Comparison of ENCODE assay signal across 26 cellular contexts in genomic region chr2:44459754-44460153, GRCh38.
"Had no signal": no experiment of that assay in that cellular context is flagged by ENCODE, and none has a peak within 500 bp of the region (broad histone marks: within the 10 kb centered on the region; RNA-seq: fewer than 3 reads in every experiment).

No MANE protein-coding gene starts in this region.

- H3K27ac Mint-ChIP-seq: activated B cell treated with CpG ODN at 0.5 μM for 24 hours; activated CD4-positive, alpha-beta T cell treated with anti-CD3 and anti-CD28 coated beads for 36 hours; activated naive CD4-positive, alpha-beta T cell treated with anti-CD3 and anti-CD28 coated beads, Interleukin-2, amount 50 U/mL, for 72 hours; activated T-cell treated with anti-CD3 and anti-CD28 coated beads, Interleukin-2, amount 50 U/mL, for 24 hours; activated T-helper 17 cell treated with anti-CD3 and anti-CD28 coated beads, Interleukin-2, amount 50 U/mL, for 72 hours; dendritic cell treated with granulocyte-macrophage colony-stimulating factor and Interleukin-4, amounts not matched to agents 40 ng/mL and 50 ng/mL, for 4 days; immature natural killer cell; natural killer cell; progenitor cell of endocrine pancreas; type B pancreatic cell had no signal

- H3K36me3 Mint-ChIP-seq: type B pancreatic cell had no signal

- H3K27me3 ChIP-seq: brain microvascular endothelial cell, foreskin keratinocyte, left lung, vagina had no signal

- ATAC-seq: activated CD4-positive, alpha-beta T cell treated with anti-CD3 and anti-CD28 coated beads for 36 hours; activated naive CD4-positive, alpha-beta T cell treated with anti-CD3 and anti-CD28 coated beads, Interleukin-2, amount 50 U/mL, for 72 hours; activated T-helper 17 cell treated with anti-CD3 and anti-CD28 coated beads, Interleukin-2, amount 50 U/mL, for 72 hours; foreskin keratinocyte; left lung; natural killer cell had no signal

- H3K36me3 ChIP-seq: brain microvascular endothelial cell, left lung, thoracic aorta, vagina had no signal

- DNase-seq: activated B cell treated with CpG ODN at 0.5 μM for 24 hours; activated CD4-positive, alpha-beta T cell treated with anti-CD3 and anti-CD28 coated beads for 36 hours; activated CD4-positive, alpha-beta T cell treated with anti-CD3 and anti-CD28 coated beads, Interleukin-2, amount 50 U/mL, for 4 hours; activated CD8-positive, alpha-beta memory T cell treated with anti-CD3 and anti-CD28 coated beads for 24 hours; activated CD8-positive, alpha-beta memory T cell treated with anti-CD3 and anti-CD28 coated beads, Interleukin-2, amount 50 U/mL, for 4 hours; activated T-cell treated with anti-CD3 and anti-CD28 coated beads, Interleukin-2, amount 50 U/mL, for 24 hours; aorta; brain microvascular endothelial cell; effector CD4-positive, alpha-beta T cell; erythroblast; foreskin keratinocyte; immature natural killer cell; kidney glomerular epithelial cell; left lung; natural killer cell; stimulated activated CD4-positive, alpha-beta T cell treated with anti-CD3 and anti-CD28 coated beads, Interleukin-2, amount 100 ng/mL, for 48 hours; stimulated activated CD8-positive, alpha-beta memory T cell treated with anti-CD3 and anti-CD28 coated beads, Interleukin-4, amount 100 ng/mL, for 48 hours; stimulated activated naive CD4-positive, alpha-beta T cell treated with Interleukin-2 at 50 U/mL for 16 hours had no signal

- H3K9me3 ChIP-seq: thoracic aorta had no signal

- H3K4me3 ChIP-seq: left lung, lung, thoracic aorta, vagina had no signal

- H3K27me3 Mint-ChIP-seq: activated B cell treated with CpG ODN at 0.5 μM for 24 hours; activated CD4-positive, alpha-beta T cell treated with anti-CD3 and anti-CD28 coated beads for 36 hours; activated T-cell treated with anti-CD3 and anti-CD28 coated beads, Interleukin-2, amount 50 U/mL, for 24 hours; activated T-helper 17 cell treated with anti-CD3 and anti-CD28 coated beads, Interleukin-2, amount 50 U/mL, for 72 hours; dendritic cell treated with granulocyte-macrophage colony-stimulating factor and Interleukin-4, amounts not matched to agents 40 ng/mL and 50 ng/mL, for 4 days; progenitor cell of endocrine pancreas; type B pancreatic cell had no signal

- H3K4me1 Mint-ChIP-seq: activated B cell treated with CpG ODN at 0.5 μM for 24 hours; activated CD4-positive, alpha-beta T cell treated with anti-CD3 and anti-CD28 coated beads for 36 hours; activated T-helper 17 cell treated with anti-CD3 and anti-CD28 coated beads, Interleukin-2, amount 50 U/mL, for 72 hours; immature natural killer cell; natural killer cell had no signal

- H3K4me3 Mint-ChIP-seq: activated B cell treated with CpG ODN at 0.5 μM for 24 hours; activated CD4-positive, alpha-beta T cell treated with anti-CD3 and anti-CD28 coated beads for 36 hours; activated T-cell treated with anti-CD3 and anti-CD28 coated beads, Interleukin-2, amount 50 U/mL, for 24 hours; activated T-helper 17 cell treated with anti-CD3 and anti-CD28 coated beads, Interleukin-2, amount 50 U/mL, for 72 hours; dendritic cell treated with granulocyte-macrophage colony-stimulating factor and Interleukin-4, amounts not matched to agents 40 ng/mL and 50 ng/mL, for 4 days; immature natural killer cell; natural killer cell; type B pancreatic cell had no signal

- H3K4me1 ChIP-seq: foreskin keratinocyte, left lung, vagina had no signal

- H3K27ac ChIP-seq: brain microvascular endothelial cell, foreskin keratinocyte, left lung, thoracic aorta, vagina had no signal
